In the genomic region with DNA sequence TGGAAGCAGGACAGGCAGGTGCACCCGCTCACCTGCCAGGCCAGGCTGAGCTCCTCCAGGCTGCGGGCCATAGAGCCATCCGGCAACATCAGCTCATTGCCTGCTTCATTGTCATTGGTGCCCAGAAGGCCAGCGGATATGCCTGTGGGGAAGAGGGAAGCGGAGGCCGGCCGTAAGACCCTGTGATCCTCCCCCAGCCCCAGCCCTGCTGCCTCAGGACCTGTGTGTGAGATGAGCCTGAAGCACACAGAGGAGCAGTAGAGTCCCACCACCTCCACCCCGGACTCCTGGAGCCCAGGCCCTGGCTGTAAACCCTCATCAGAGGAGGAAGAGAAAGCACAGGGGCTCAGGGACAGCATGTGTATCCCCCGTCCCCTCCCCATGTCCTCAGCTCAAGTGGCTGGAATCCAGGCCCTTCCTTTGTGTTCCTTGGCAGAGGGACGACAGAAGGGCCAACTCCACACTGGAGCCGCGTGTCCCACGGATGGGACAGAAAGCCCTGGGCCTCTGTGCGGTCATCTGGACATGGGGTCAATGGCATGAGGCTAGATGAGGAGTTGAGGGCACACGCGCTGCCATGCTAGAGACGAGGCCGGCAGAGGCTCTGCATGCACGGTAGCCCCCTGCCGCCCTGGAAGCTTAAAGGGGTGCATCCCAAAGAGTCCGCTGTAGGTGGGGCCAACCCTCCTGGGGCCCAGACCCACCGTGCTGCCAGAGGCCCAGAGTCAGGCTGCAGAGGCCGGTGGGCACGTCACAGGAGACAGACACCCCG, we compare ENCODE assay signal across 1 cellular context.
TF ChIP-seq lines count a peak whose summit lies in the region.

No MANE protein-coding gene starts in this region.

TF ChIP-seq in IMR-90, 13 proteins besides CTCF, POLR2A, EP300 and RAD21 (continued from another document):
- TF ChIP-seq BHLHE40 (IDR thresholded peaks at IDR 0.05; ENCODE audit: low read depth, low read length) (no peak), NFE2L2 (IDR thresholded peaks at IDR 0.05; ENCODE audit: low read depth, low read length) (no peak), SMC3 (IDR thresholded peaks at IDR 0.05; ENCODE audit: low read depth, low read length) (no peak), CHD1 (IDR thresholded peaks at IDR 0.05; ENCODE audit: low read depth, low read length) (no peak), RCOR1 (IDR thresholded peaks at IDR 0.05; ENCODE audit: insufficient replicate concordance, low read length) (no peak), MXI1 (IDR thresholded peaks at IDR 0.05; ENCODE audit: borderline replicate concordance, low read depth, low read length) (no peak), CEBPB (IDR thresholded peaks at IDR 0.05; ENCODE audit: low read depth, low read length) (no peak), MAZ (IDR thresholded peaks at IDR 0.05; ENCODE audit: borderline replicate concordance, low read depth, low read length) (no peak), MAFK (IDR thresholded peaks at IDR 0.05; ENCODE audit: low read depth, low read length) (no peak)
- TF ChIP-seq, protein P1, sequence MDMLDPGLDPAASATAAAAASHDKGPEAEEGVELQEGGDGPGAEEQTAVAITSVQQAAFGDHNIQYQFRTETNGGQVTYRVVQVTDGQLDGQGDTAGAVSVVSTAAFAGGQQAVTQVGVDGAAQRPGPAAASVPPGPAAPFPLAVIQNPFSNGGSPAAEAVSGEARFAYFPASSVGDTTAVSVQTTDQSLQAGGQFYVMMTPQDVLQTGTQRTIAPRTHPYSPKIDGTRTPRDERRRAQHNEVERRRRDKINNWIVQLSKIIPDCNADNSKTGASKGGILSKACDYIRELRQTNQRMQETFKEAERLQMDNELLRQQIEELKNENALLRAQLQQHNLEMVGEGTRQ (IDR thresholded peaks at IDR 0.05; ENCODE audit: low read depth, low read length) = no peak
- TF ChIP-seq, protein P2, sequence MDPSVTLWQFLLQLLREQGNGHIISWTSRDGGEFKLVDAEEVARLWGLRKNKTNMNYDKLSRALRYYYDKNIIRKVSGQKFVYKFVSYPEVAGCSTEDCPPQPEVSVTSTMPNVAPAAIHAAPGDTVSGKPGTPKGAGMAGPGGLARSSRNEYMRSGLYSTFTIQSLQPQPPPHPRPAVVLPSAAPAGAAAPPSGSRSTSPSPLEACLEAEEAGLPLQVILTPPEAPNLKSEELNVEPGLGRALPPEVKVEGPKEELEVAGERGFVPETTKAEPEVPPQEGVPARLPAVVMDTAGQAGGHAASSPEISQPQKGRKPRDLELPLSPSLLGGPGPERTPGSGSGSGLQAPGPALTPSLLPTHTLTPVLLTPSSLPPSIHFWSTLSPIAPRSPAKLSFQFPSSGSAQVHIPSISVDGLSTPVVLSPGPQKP (IDR thresholded peaks at IDR 0.05; ENCODE audit: borderline replicate concordance, low read depth, low read length) = no peak
TF ChIP-seq in IMR-90: peak in this region for 0.
